ENCODE assay signal across 7 cellular contexts in genomic region chr6:136673571-136673970, GRCh38.
"Had no signal": no experiment of that assay in that cellular context is flagged by ENCODE, and none has a peak within 500 bp of the region (broad histone marks: within the 10 kb centered on the region; RNA-seq: fewer than 3 reads in every experiment).

No MANE protein-coding gene starts in this region.

- H3K27ac ChIP-seq: GM23248 had no signal

- ATAC-seq: HCT116, K562 had no signal

- H3K4me3 ChIP-seq: GM23248, HAP-1, K562 had no signal

- H3K4me1 ChIP-seq: HAP-1 had no signal

- DNase-seq: GM23248, GOT3, H7, IMR-90 had no signal

- H3K9me3 ChIP-seq: HAP-1 had no signal

- H3K36me3 ChIP-seq: HAP-1 had no signal

- H2AFZ ChIP-seq: GM23248 had no signal
